11 cellular contexts compared by ENCODE assay signal in the genomic region with DNA sequence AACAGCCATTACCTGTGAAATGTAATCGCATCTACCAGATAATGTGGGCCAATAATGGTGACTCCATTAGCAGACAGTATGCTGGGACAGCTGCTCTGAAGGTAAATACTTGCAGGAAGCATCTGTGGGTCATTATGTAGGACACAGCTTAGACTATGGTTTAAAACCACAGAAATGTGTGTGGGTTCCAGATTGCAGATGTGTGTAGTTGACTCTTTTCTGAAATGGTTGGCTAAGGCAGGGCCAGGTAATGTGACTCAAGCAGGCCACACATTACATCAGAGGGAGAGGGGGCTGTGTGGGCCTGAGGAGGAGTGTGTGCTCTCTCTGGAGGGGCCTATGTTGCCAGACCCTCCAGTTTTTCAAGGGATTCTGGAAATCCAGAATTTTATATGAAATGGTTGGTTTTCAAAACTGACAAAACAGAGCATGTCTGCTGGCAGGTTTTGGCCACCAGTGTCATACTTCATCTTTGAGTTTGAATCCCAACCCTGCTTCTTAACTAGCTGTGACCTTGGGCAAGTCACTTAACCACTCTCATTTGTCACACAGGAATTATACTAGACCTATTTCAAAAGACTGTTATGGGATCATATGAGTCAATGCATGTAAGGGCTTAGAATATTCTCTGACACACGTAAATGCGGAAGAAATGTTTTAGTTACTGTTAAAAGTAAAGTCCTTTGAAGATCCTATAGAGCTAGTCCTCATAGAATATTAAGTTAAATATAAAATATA.
A peak's percentile ranks its signal among the peaks of the same experiment; 100 is the strongest.
DNase-seq lines count a peak whose midpoint lies in the region; ATAC-seq and TF ChIP-seq lines count a peak whose summit lies in the region.
"Had no signal": no experiment of that assay in that cellular context is flagged by ENCODE, and none has a peak within 500 bp of the region (broad histone marks: within the 10 kb centered on the region; RNA-seq: fewer than 3 reads in every experiment).

No MANE protein-coding gene starts in this region.

- TF ChIP-seq CTCF in activated CD8-positive, alpha-beta T cell treated with anti-CD3 and anti-CD28 coated beads for 36 hours (IDR thresholded peaks at IDR 0.05) = no peak
- TF ChIP-seq CTCF in suprapubic skin (IDR thresholded peaks at IDR 0.05) (no peak), esophagus squamous epithelium (IDR thresholded peaks at IDR 0.05) (no peak), transverse colon (IDR thresholded peaks at IDR 0.05) (no peak)

- no peaks in the 10 kb centered on the region for H3K9me3 Mint-ChIP-seq in activated CD8-positive, alpha-beta T cell treated with anti-CD3 and anti-CD28 coated beads for 36 hours
- H3K9me3 Mint-ChIP-seq: brain, CD14-positive monocyte, memory B cell had no signal

- H2BK12ac ChIP-seq in trophoblast cell (ENCODE audit: low read length) = no peak overlapping the region

- no peak overlapping the region for H3K9ac ChIP-seq in trophoblast cell (ENCODE audit: low read length)

- H3K4ac ChIP-seq in trophoblast cell (ENCODE audit: low read depth, low read length) = no peak overlapping the region

- no peaks in the 10 kb centered on the region for H3K79me2 ChIP-seq in trophoblast cell (ENCODE audit: control insufficient read depth, insufficient read depth, low read length, poor library complexity)

- intact Hi-C loops in activated CD8-positive, alpha-beta T cell treated with anti-CD3 and anti-CD28 coated beads for 36 hours (cut with micrococcal nuclease) = no loop called here
- intact Hi-C loops in esophagus squamous epithelium (cut with DNase I) (no loop called here), transverse colon (cut with DNase I; ENCODE audit: low total_unique reads) (no loop called here)

- peaks cover 13% of the 10 kb centered on the region for H3K36me3 Mint-ChIP-seq in activated CD8-positive, alpha-beta T cell treated with anti-CD3 and anti-CD28 coated beads for 36 hours (ENCODE audit: low read depth)

- H3K4me3 ChIP-seq in trophoblast cell (ENCODE audit: low read depth, low read length) = no peak overlapping the region
- H3K4me3 ChIP-seq in suprapubic skin = no peak overlapping the region
- H3K4me3 ChIP-seq in esophagus squamous epithelium = no peak overlapping the region
- H3K4me3 ChIP-seq in transverse colon = no peak overlapping the region

- no peak overlapping the region for H3K4me3 Mint-ChIP-seq in activated CD8-positive, alpha-beta T cell treated with anti-CD3 and anti-CD28 coated beads for 36 hours
- H3K4me3 Mint-ChIP-seq: brain, CD14-positive monocyte, memory B cell had no signal

- TF ChIP-seq EP300 in suprapubic skin (IDR thresholded peaks at IDR 0.05) (no peak), transverse colon (IDR thresholded peaks at IDR 0.05; ENCODE audit: low read depth) (no peak)

- H4K12ac ChIP-seq in trophoblast cell (ENCODE audit: low read depth, low read length) = no peak overlapping the region

- no peak overlapping the region for H2BK5ac ChIP-seq in trophoblast cell (ENCODE audit: low read depth, low read length, poor library complexity)

- no peak for TF ChIP-seq POLR2A in suprapubic skin (IDR thresholded peaks at IDR 0.05)
- TF ChIP-seq POLR2A in esophagus squamous epithelium (IDR thresholded peaks at IDR 0.05) = no peak
- TF ChIP-seq POLR2A in transverse colon (IDR thresholded peaks at IDR 0.05) = no peak

- no peak overlapping the region for H4K8ac ChIP-seq in trophoblast cell (ENCODE audit: low read depth, low read length)

- H3K27me3 ChIP-seq in trophoblast cell (ENCODE audit: insufficient read depth, low read length) (no peaks in the 10 kb centered on the region), suprapubic skin (no peaks in the 10 kb centered on the region), esophagus squamous epithelium (no peaks in the 10 kb centered on the region), transverse colon (no peaks in the 10 kb centered on the region)

- POLR2A ChIA-PET in activated CD8-positive, alpha-beta T cell treated with anti-CD3 and anti-CD28 coated beads for 36 hours (lab: Charles Lee) = no interaction called here

- H3K9me3 ChIP-seq in trophoblast cell (ENCODE audit: insufficient read depth, low read depth, low read length) (no peaks in the 10 kb centered on the region), suprapubic skin (no peaks in the 10 kb centered on the region), esophagus squamous epithelium (no peaks in the 10 kb centered on the region), transverse colon (no peaks in the 10 kb centered on the region)

- no peak overlapping the region for H2AK5ac ChIP-seq in trophoblast cell (ENCODE audit: low read length)

- no peak overlapping the region for H3K23ac ChIP-seq in trophoblast cell (ENCODE audit: low read length)

- H2AFZ ChIP-seq in trophoblast cell (ENCODE audit: insufficient read depth, low read length, poor library complexity) = no peak overlapping the region

- H3K79me1 ChIP-seq in trophoblast cell (ENCODE audit: low read length) = no peaks in the 10 kb centered on the region

- peaks cover 3% of the 10 kb centered on the region for H3K4me1 Mint-ChIP-seq in activated CD8-positive, alpha-beta T cell treated with anti-CD3 and anti-CD28 coated beads for 36 hours (ENCODE audit: low read depth)
- H3K4me1 Mint-ChIP-seq: brain, memory B cell had no signal

- no peaks in the 10 kb centered on the region for H3K27me3 Mint-ChIP-seq in activated CD8-positive, alpha-beta T cell treated with anti-CD3 and anti-CD28 coated beads for 36 hours
- H3K27me3 Mint-ChIP-seq: brain, memory B cell had no signal

- no peak overlapping the region for H4K91ac ChIP-seq in trophoblast cell (ENCODE audit: low read depth, low read length)

- CTCF ChIA-PET in activated CD8-positive, alpha-beta T cell treated with anti-CD3 and anti-CD28 coated beads for 36 hours (lab: Charles Lee) = interaction anchor here (2.3 to 5.1 kb wide), 2 partner anchors 57 to 122 kb away, joined by 12 to 19 read pairs; no protein-coding TSS in a partner anchor

- in situ Hi-C loops in transverse colon (cut with MboI; ENCODE audit: low pct_ligation_motif_present in 1 of 4, low pct_unique_long_range_greater_than_20kb in 1 of 4, low sequenced_read_pairs in 3 of 4) = no loop called here

- H3K27ac ChIP-seq in trophoblast cell (ENCODE audit: low read depth, low read length) = no peak overlapping the region
- no peak overlapping the region for H3K27ac ChIP-seq in suprapubic skin
- H3K27ac ChIP-seq in esophagus squamous epithelium = no peak overlapping the region
- no peak overlapping the region for H3K27ac ChIP-seq in transverse colon

- H3K4me1 ChIP-seq in trophoblast cell (ENCODE audit: control insufficient read depth in 1 of 2, insufficient read depth in 2 of 2, low read length in 2 of 2) (no peaks in the 10 kb centered on the region), suprapubic skin (no peaks in the 10 kb centered on the region), esophagus squamous epithelium (no peaks in the 10 kb centered on the region), transverse colon (peaks cover 0 to 4% (median 0%) of the 10 kb centered on the region in 4 donors)

- H3K4me2 ChIP-seq in trophoblast cell (ENCODE audit: low read length) = no peak overlapping the region

- H3K18ac ChIP-seq in trophoblast cell (ENCODE audit: low read length) = no peak overlapping the region

- H2BK120ac ChIP-seq in trophoblast cell (ENCODE audit: insufficient read depth, low read length, poor library complexity) = no peak overlapping the region

- no CpG with 5 or more reads among the region's 3 CpGs for WGBS in trophoblast cell (ENCODE audit: extremely low coverage, insufficient coverage, insufficient read length)
- 91% methylated on average over 3 of the region's 3 CpGs for WGBS in suprapubic skin
- WGBS in esophagus squamous epithelium, 2 donors = 92 to 94% methylated on average over 3 of the region's 3 CpGs
- 89 to 100% methylated on average over 3 of the region's 3 CpGs for WGBS in transverse colon (ENCODE audit: low coverage in 1 of 2), 2 donors

- ATAC-seq in HG03175 (IDR thresholded peaks at IDR 0.05; ENCODE audit: unreplicated experiment) = peak; percentile 51
- peak; percentile 58 for ATAC-seq in activated CD8-positive, alpha-beta T cell treated with anti-CD3 and anti-CD28 coated beads for 36 hours

- H3K36me3 ChIP-seq in trophoblast cell (ENCODE audit: control insufficient read depth in 1 of 2, insufficient read depth in 2 of 2, low read length in 2 of 2) (peaks cover 10 to 11% of the 10 kb centered on the region in 2 experiments), suprapubic skin (peaks cover 14% of the 10 kb centered on the region), esophagus squamous epithelium (peaks cover 0 to 55% (median 0%) of the 10 kb centered on the region in 3 donors), transverse colon (peaks cover 0 to 7% (median 0%) of the 10 kb centered on the region in 4 donors)

- H3K14ac ChIP-seq in trophoblast cell (ENCODE audit: low read length) = no peak overlapping the region

- H3K27ac Mint-ChIP-seq in activated CD8-positive, alpha-beta T cell treated with anti-CD3 and anti-CD28 coated beads for 36 hours = peak overlapping the region; percentile 3
- H3K27ac Mint-ChIP-seq: brain, memory B cell had no signal

- DNase-seq in SKM-1 treated with dmso at 0.1 percent for 144 hours (lab: John Stamatoyannopoulos, UW; ENCODE audit: unreplicated experiment) = peak; percentile 23
- DNase-seq in SKM-1 (lab: John Stamatoyannopoulos, UW; ENCODE audit: unreplicated experiment) = no peak
- peak; percentile 12 for DNase-seq in activated CD8-positive, alpha-beta T cell treated with anti-CD3 and anti-CD28 coated beads for 36 hours
- DNase-seq in trophoblast cell = peak; percentile 57 to 70
- no peak for DNase-seq in suprapubic skin (ENCODE audit: low spot score in 2 of 2)
- no peak for DNase-seq in esophagus squamous epithelium (lab: John Stamatoyannopoulos, UW)
- DNase-seq in transverse colon = no peak

Comparison
In these comparisons a context has a peak if more than half of its experiments do, and no peak if none do; other contexts are left out.
1. DNase-seq: peak in SKM-1 treated with dmso at 0.1 percent for 144 hours (single experiment), activated CD8-positive, alpha-beta T cell treated with anti-CD3 and anti-CD28 coated beads for 36 hours (single experiment) and trophoblast cell (2 of 2); none in SKM-1 (single experiment), suprapubic skin (0 of 2), esophagus squamous epithelium (single experiment) and transverse colon (single experiment).